In the genomic region with DNA sequence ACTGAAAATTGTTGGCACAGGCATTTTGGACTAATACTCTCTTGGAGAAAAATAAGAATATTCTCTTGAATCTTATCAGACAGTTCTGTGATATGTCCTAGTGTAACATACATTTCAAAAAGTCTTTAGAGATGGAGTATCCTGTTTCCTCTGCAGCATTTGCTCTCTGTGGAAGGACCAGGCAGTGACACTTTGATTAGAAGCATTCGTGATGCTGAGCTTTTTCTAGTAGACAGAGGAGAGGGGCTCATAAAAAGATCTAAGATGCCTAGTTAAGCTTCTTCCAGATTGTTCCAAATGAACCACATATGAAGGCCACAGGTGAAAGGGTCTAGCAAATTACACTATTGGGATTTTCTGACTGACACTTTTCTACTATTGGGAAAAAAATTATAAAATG, we compare ENCODE assay signal across 25 cellular contexts.
DNase-seq lines count a peak whose midpoint lies in the region; ATAC-seq, FAIRE-seq and TF ChIP-seq lines count a peak whose summit lies in the region.
"Had no signal": no experiment of that assay in that cellular context is flagged by ENCODE, and none has a peak within 500 bp of the region (broad histone marks: within the 10 kb centered on the region; RNA-seq: fewer than 3 reads in every experiment).

No MANE protein-coding gene starts in this region.

- peak overlapping the region; percentile 17 to 52 (median 39) for H3K27ac Mint-ChIP-seq in nephron
- H3K27ac Mint-ChIP-seq: activated naive CD4-positive, alpha-beta T cell treated with anti-CD3 and anti-CD28 coated beads, Interleukin-2, amount 50 U/mL, for 72 hours; T-helper 2 cell treated with Interferon-gamma antibody and Interleukin-4, amounts not matched to agents 5 μg/mL and 100 μg/mL, for 36 hours had no signal

- intact Hi-C loops in heart left ventricle (cut with DNase I) (loop anchor here in 1 of 10 donors (5.0 kb wide), 1 partner anchor 40 kb away; no protein-coding TSS in a partner anchor), left ventricle myocardium superior (cut with micrococcal nuclease) (no loop called here), endothelial cell of umbilical vein (cut with micrococcal nuclease) (loop anchor here (2.0 kb wide), 1 partner anchor 18 kb away; no protein-coding TSS in a partner anchor), vagina (cut with DNase I) (no loop called here), posterior cingulate gyrus (cut with DNase I) (no loop called here)

- H3K4me3 Mint-ChIP-seq in nephron: no peak overlapping the region
- H3K4me3 Mint-ChIP-seq: T-helper 2 cell treated with Interferon-gamma antibody and Interleukin-4, amounts not matched to agents 5 μg/mL and 100 μg/mL, for 36 hours had no signal

- H3K79me2 ChIP-seq in endothelial cell of umbilical vein (ENCODE audit: control insufficient read depth, insufficient read depth, low read length): no peaks in the 10 kb centered on the region

- H3K9me3 ChIP-seq in heart left ventricle: no peaks in the 10 kb centered on the region
- H3K9me3 ChIP-seq in endothelial cell of umbilical vein (replicated peaks; ENCODE audit: control insufficient read depth, insufficient read depth, low read length): no peaks in the 10 kb centered on the region
- no peaks in the 10 kb centered on the region for H3K9me3 ChIP-seq in vagina
- H3K9me3 ChIP-seq: BLaER1 treated with 17β-estradiol and CSF1 and Interleukin-3, amounts not matched to agents 10 nM and 100 nM; body of pancreas; right lobe of liver; SJCRH30; upper lobe of left lung had no signal

- no peaks in the 10 kb centered on the region for H4K20me1 ChIP-seq in endothelial cell of umbilical vein (replicated peaks; ENCODE audit: control insufficient read depth, extremely low read depth, insufficient read depth, low read length)
- H4K20me1 ChIP-seq: BLaER1 treated with 17β-estradiol and CSF1 and Interleukin-3, amounts not matched to agents 10 nM and 100 nM had no signal

- H3K4me1 ChIP-seq in heart left ventricle: peaks cover 11 to 70% (median 47%) of the 10 kb centered on the region in 12 donors
- H3K4me1 ChIP-seq in endothelial cell of umbilical vein (ENCODE audit: control insufficient read depth, extremely low read depth, insufficient read depth, low read length): peaks cover 14% of the 10 kb centered on the region
- peaks cover 47% of the 10 kb centered on the region for H3K4me1 ChIP-seq in vagina
- H3K4me1 ChIP-seq: right lobe of liver, SJCRH30 had no signal

- CTCF ChIA-PET in endothelial cell of umbilical vein (lab: Charles Lee): interaction anchor here (1.5 to 2.1 kb wide), 2 partner anchors 16 to 17 kb away, joined by 4 to 5 read pairs; no protein-coding TSS in a partner anchor

- no peak overlapping the region for H3K9ac ChIP-seq in endothelial cell of umbilical vein (replicated peaks; ENCODE audit: extremely low read depth, insufficient read depth, low read length)
- H3K9ac ChIP-seq: BLaER1 treated with 17β-estradiol and CSF1 and Interleukin-3, amounts not matched to agents 10 nM and 100 nM had no signal

- H3K4me2 ChIP-seq in endothelial cell of umbilical vein (ENCODE audit: insufficient read depth, low read length): no peak overlapping the region

- TF ChIP-seq CTCF in heart left ventricle (IDR thresholded peaks at IDR 0.05) (no peak), endothelial cell of umbilical vein (IDR thresholded peaks at IDR 0.05; ENCODE audit: extremely low read depth in 1 of 2, insufficient read depth in 1 of 2, low read depth in 1 of 2, low read length in 2 of 2) (no peak), nephron (IDR thresholded peaks at IDR 0.05; ENCODE audit: unreplicated experiment in 3 of 3) (no peak), vagina (IDR thresholded peaks at IDR 0.05) (no peak)

- BruUV-seq in endothelial cell of umbilical vein (replicated peaks; lab: Mats Ljungman, UMichigan): TSS peak; percentile 55

- 0 to 16% (median 7%) methylated on average over 1 of the region's 1 CpG for WGBS in heart left ventricle, 4 donors

- H3K4me1 Mint-ChIP-seq in nephron: peaks cover 33% of the 10 kb centered on the region

- H3K36me3 ChIP-seq in heart left ventricle: peaks cover 0 to 13% (median 5%) of the 10 kb centered on the region in 9 donors
- H3K36me3 ChIP-seq in endothelial cell of umbilical vein (ENCODE audit: control insufficient read depth in 2 of 2, extremely low read depth in 1 of 2, insufficient read depth in 2 of 2, low read length in 2 of 2): no peaks in the 10 kb centered on the region
- no peaks in the 10 kb centered on the region for H3K36me3 ChIP-seq in vagina
- H3K36me3 ChIP-seq: right lobe of liver, SJCRH30 had no signal

- FAIRE-seq in endothelial cell of umbilical vein (lab: Jason Lieb, UNC): no peak
- FAIRE-seq: endometrium, G401.6 had no signal

- H3K27me3 Mint-ChIP-seq in nephron (ENCODE audit: low read depth): no peaks in the 10 kb centered on the region

- POLR2A ChIA-PET in endothelial cell of umbilical vein (lab: Charles Lee): no interaction called here

- DNase-seq in heart left ventricle (no peak), left ventricle myocardium superior (no peak), endothelial cell of umbilical vein (ENCODE audit: low read depth, low spot score) (no peak), vagina (ENCODE audit: extremely low spot score in 2 of 2) (no peak), posterior cingulate gyrus (no peak), NCI-H1092 treated with DMSO at 0.1 percent for 48 hours (lab: John Stamatoyannopoulos, UW) (no peak), DMS 273 treated with DMSO at 0.1 percent for 48 hours (lab: John Stamatoyannopoulos, UW) (no peak)
- DNase-seq: body of pancreas; cortex of kidney; left colon; NCI-H1436; NCI-H2171; nucleus accumbens; PC-3; right lobe of liver; SJCRH30; stimulated activated CD4-positive, alpha-beta T cell treated with anti-CD3 and anti-CD28 coated beads, Interleukin-2, amount 100 ng/mL, for 24 hours; stimulated activated naive CD4-positive, alpha-beta T cell treated with Interleukin-2 at 50 U/mL for 16 hours; upper lobe of left lung had no signal

- H3K27ac ChIP-seq in heart left ventricle (peak overlapping the region; percentile 23 to 71 (median 56)), endothelial cell of umbilical vein (ENCODE audit: insufficient read depth, low read depth, low read length) (no peak overlapping the region), vagina (peak overlapping the region; percentile 49)
- H3K27ac ChIP-seq: right lobe of liver, SJCRH30, upper lobe of left lung had no signal

- H3K4me3 ChIP-seq in heart left ventricle (no peak overlapping the region), endothelial cell of umbilical vein (replicated peaks in 1 of 3; ENCODE audit: insufficient read depth in 1 of 3, low read depth in 1 of 3, low read length in 3 of 3) (no peak overlapping the region), vagina (no peak overlapping the region)
- H3K4me3 ChIP-seq: BLaER1 treated with 17β-estradiol and CSF1 and Interleukin-3, amounts not matched to agents 10 nM and 100 nM; body of pancreas; right lobe of liver; SJCRH30; upper lobe of left lung had no signal

- ATAC-seq in heart left ventricle: peak in 1 of 4 donors; percentile 10
- no peak for ATAC-seq in left ventricle myocardium superior
- ATAC-seq: activated naive CD4-positive, alpha-beta T cell treated with anti-CD3 and anti-CD28 coated beads, Interleukin-2, amount 50 U/mL, for 72 hours; body of pancreas; PC-3 had no signal

- no peak overlapping the region for H2AFZ ChIP-seq in endothelial cell of umbilical vein (ENCODE audit: low read depth, low read length)

- H3K9me3 Mint-ChIP-seq in nephron: no peaks in the 10 kb centered on the region
- H3K9me3 Mint-ChIP-seq: activated naive CD4-positive, alpha-beta T cell treated with anti-CD3 and anti-CD28 coated beads, Interleukin-2, amount 50 U/mL, for 72 hours; T-helper 2 cell treated with Interferon-gamma antibody and Interleukin-4, amounts not matched to agents 5 μg/mL and 100 μg/mL, for 36 hours had no signal

- dilution Hi-C loops in endothelial cell of umbilical vein (cut with MboI; ENCODE audit: extremely low pct_ligation_motif_present, low sequenced_read_pairs): no loop called here

- no peaks in the 10 kb centered on the region for H3K27me3 ChIP-seq in heart left ventricle
- no peaks in the 10 kb centered on the region for H3K27me3 ChIP-seq in endothelial cell of umbilical vein (ENCODE audit: control insufficient read depth in 2 of 2, insufficient read depth in 2 of 2, low read length in 2 of 2)
- H3K27me3 ChIP-seq in vagina: no peaks in the 10 kb centered on the region
- H3K27me3 ChIP-seq: BLaER1 treated with 17β-estradiol and CSF1 and Interleukin-3, amounts not matched to agents 10 nM and 100 nM; body of pancreas; right lobe of liver; SJCRH30; upper lobe of left lung had no signal

- H3K9me1 ChIP-seq in endothelial cell of umbilical vein (replicated peaks; ENCODE audit: control insufficient read depth, extremely low read depth, insufficient read depth, low read length): no peaks in the 10 kb centered on the region

- TF ChIP-seq POLR2A in heart left ventricle (IDR thresholded peaks at IDR 0.05): no peak
- no peak for TF ChIP-seq POLR2A in endothelial cell of umbilical vein (IDR thresholded peaks at IDR 0.05; ENCODE audit: low read depth, low read length)
- TF ChIP-seq POLR2A in vagina (IDR thresholded peaks at IDR 0.05): no peak

- peaks cover 5% of the 10 kb centered on the region for H3K36me3 Mint-ChIP-seq in nephron (ENCODE audit: low read depth)
- H3K36me3 Mint-ChIP-seq: activated naive CD4-positive, alpha-beta T cell treated with anti-CD3 and anti-CD28 coated beads, Interleukin-2, amount 50 U/mL, for 72 hours had no signal

TF ChIP-seq in endothelial cell of umbilical vein, 7 proteins besides CTCF, POLR2A, EP300 and RAD21:
- no peak for TF ChIP-seq GATA2 (IDR thresholded peaks at IDR 0.05; ENCODE audit: insufficient read depth, insufficient read length, low read depth, low read length)
- TF ChIP-seq EZH2 (IDR thresholded peaks at IDR 0.05; ENCODE audit: borderline replicate concordance, low read depth, low read length, severe bottlenecking): no peak
- no peak for TF ChIP-seq POLR2AphosphoS5 (IDR thresholded peaks at IDR 0.05; ENCODE audit: insufficient read depth, low read depth, low read length)
- TF ChIP-seq, protein P1, sequence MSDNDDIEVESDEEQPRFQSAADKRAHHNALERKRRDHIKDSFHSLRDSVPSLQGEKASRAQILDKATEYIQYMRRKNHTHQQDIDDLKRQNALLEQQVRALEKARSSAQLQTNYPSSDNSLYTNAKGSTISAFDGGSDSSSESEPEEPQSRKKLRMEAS (IDR thresholded peaks at IDR 0.05; ENCODE audit: insufficient read depth, insufficient read length): no peak
- no peak for TF ChIP-seq FOS (IDR thresholded peaks at IDR 0.05; ENCODE audit: borderline replicate concordance, insufficient read depth, low read length)
- TF ChIP-seq MYC (IDR thresholded peaks at IDR 0.05; ENCODE audit: low read depth, low read length): no peak
- no peak for TF ChIP-seq JUN (IDR thresholded peaks at IDR 0.05; ENCODE audit: borderline replicate concordance, insufficient read depth, insufficient read length, low read depth)
